In the genomic region with DNA sequence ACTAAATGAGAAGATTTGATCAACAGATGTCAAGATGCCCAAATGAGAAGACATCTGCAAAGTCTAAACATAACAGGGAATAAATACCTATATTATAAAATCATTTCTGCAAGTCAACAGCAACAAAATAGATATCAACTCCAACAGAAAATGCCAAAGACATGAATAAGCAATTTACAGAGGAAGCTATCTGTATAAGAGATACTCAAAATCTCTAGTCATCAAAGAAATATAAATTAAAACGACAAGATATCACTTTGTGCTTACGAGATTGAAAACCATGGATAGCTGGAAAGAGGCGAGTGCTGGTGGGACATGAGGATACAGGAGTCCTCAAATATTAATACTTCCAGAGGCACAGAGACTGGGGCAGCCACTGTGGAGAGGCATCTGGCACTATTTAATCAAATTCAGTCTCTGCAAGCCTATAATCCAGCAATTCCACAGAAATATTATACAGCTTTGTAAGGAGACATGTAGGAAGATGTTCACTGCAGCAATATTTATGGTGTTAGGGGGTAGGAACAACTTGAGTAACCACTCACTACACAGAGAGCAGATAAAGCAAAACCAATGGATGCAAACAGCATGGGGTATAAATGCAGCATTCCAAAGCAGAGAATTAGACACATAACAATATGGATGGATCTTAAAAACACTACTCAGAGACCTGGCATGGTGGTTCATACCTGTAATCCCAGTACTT, we compare ENCODE assay signal across 15 cellular contexts. TPM values are rescaled to one million over a fixed set of nuclear protein-coding genes. Genes with fewer than 3 reads are reported as not detected.
DNase-seq lines count a peak whose midpoint lies in the region; ATAC-seq and TF ChIP-seq lines count a peak whose summit lies in the region.
"Had no signal": no experiment of that assay in that cellular context is flagged by ENCODE, and none has a peak within 500 bp of the region (broad histone marks: within the 10 kb centered on the region; RNA-seq: fewer than 3 reads in every experiment).

No MANE protein-coding gene starts in this region.

- CTCF ChIA-PET in HEK293 (lab: Yijun Ruan, JAX), result interaction anchor here (1.1 to 6.8 kb wide), 4 partner anchors 11 to 159 kb away, joined by 3 to 43 read pairs (median 6); no protein-coding TSS in a partner anchor

- H3K9ac ChIP-seq in subcutaneous abdominal adipose tissue (ENCODE audit: low read length in 5 of 5), result no peak overlapping the region

- TF ChIP-seq EP300 in gastroesophageal sphincter (IDR thresholded peaks at IDR 0.05), result no peak

- H3K4me3 ChIP-seq in HEK293 (ENCODE audit: low read depth, low read length), result no peak overlapping the region
- peak overlapping the region; percentile 31 for H3K4me3 ChIP-seq in astrocyte of the spinal cord (ENCODE audit: low read depth, low read length)
- no peak overlapping the region for H3K4me3 ChIP-seq in gastroesophageal sphincter
- no peak overlapping the region for H3K4me3 ChIP-seq in subcutaneous abdominal adipose tissue (ENCODE audit: low read depth in 1 of 5, low read length in 5 of 5)

- TF ChIP-seq POLR2A in gastroesophageal sphincter (IDR thresholded peaks at IDR 0.05), result no peak

- H3K9me3 ChIP-seq in HEK293 (ENCODE audit: control insufficient read depth, insufficient read depth, low read depth, low read length) (no peaks in the 10 kb centered on the region), gastroesophageal sphincter (no peaks in the 10 kb centered on the region), subcutaneous abdominal adipose tissue (ENCODE audit: control insufficient read depth in 5 of 5, low read length in 5 of 5) (no peaks in the 10 kb centered on the region)

- POLR2A ChIA-PET in HEK293 (lab: Yijun Ruan, JAX), result interaction anchor here (0.8 kb wide), 1 partner anchor 14 kb away, joined by 4 read pairs; no protein-coding TSS in a partner anchor

- in situ Hi-C loops in astrocyte of the spinal cord (cut with HindIII; ENCODE audit: low sequenced_read_pairs), result no loop called here

- ATAC-seq in gastroesophageal sphincter (no peak), HG02759 (IDR thresholded peaks at IDR 0.05; ENCODE audit: unreplicated experiment) (no peak), HG03469 (IDR thresholded peaks at IDR 0.05; ENCODE audit: unreplicated experiment) (no peak), left ventricle myocardium superior (no peak)
- ATAC-seq: activated CD8-positive, alpha-beta memory T cell treated with anti-CD3 and anti-CD28 coated beads, Interleukin-2, amount 10 ng/mL, durations not matched to agents 7 days and 5 days; activated naive CD4-positive, alpha-beta T cell treated with anti-CD3 and anti-CD28 coated beads, Interleukin-2, amount 50 U/mL, for 72 hours; natural killer cell treated with Interleukin-12 subunit alpha and Interleukin-12 subunit beta and Interleukin-15 and Interleukin-18, amount 100 ng/mL, for 72 hours had no signal

- H3K27me3 ChIP-seq in gastroesophageal sphincter, result no peaks in the 10 kb centered on the region
- no peaks in the 10 kb centered on the region for H3K27me3 ChIP-seq in subcutaneous abdominal adipose tissue (ENCODE audit: control insufficient read depth in 5 of 5, insufficient read depth in 4 of 5, low read length in 5 of 5)

- H3K36me3 ChIP-seq in HEK293 (ENCODE audit: control insufficient read depth in 2 of 2, insufficient read depth in 1 of 2, low read length in 2 of 2) (no peaks in the 10 kb centered on the region), gastroesophageal sphincter (no peaks in the 10 kb centered on the region), subcutaneous abdominal adipose tissue (ENCODE audit: control insufficient read depth in 5 of 5, insufficient read depth in 5 of 5, low read length in 5 of 5) (peaks cover 0 to 4% (median 2%) of the 10 kb centered on the region in 5 donors)

- peaks cover 20% of the 10 kb centered on the region for H3K4me1 ChIP-seq in HEK293 (ENCODE audit: control insufficient read depth, insufficient read depth, low read length)
- H3K4me1 ChIP-seq in gastroesophageal sphincter, result peaks cover under 1 to 87% (median 43%) of the 10 kb centered on the region in 3 donors
- H3K4me1 ChIP-seq in subcutaneous abdominal adipose tissue (ENCODE audit: control insufficient read depth in 5 of 5, insufficient read depth in 5 of 5, low read length in 5 of 5), result peaks cover 4 to 46% (median 44%) of the 10 kb centered on the region in 5 donors

- intact Hi-C loops in left ventricle myocardium superior (cut with micrococcal nuclease), result no loop called here

- H3K27ac ChIP-seq in HEK293 (ENCODE audit: extremely low read depth, low read depth, low read length), result no peak overlapping the region
- H3K27ac ChIP-seq in gastroesophageal sphincter, result peak overlapping the region in 3 of 4 donors; percentile 53 to 91 (median 88)
- peak overlapping the region; percentile 85 for H3K27ac ChIP-seq in subcutaneous abdominal adipose tissue (ENCODE audit: low read depth, low read length)

- no peak for DNase-seq in astrocyte of the spinal cord (ENCODE audit: low read depth, low spot score)
- DNase-seq in left ventricle myocardium superior, result no peak
- no peak for DNase-seq in NCI-H2196 treated with DMSO at 0.1 percent for 48 hours (lab: John Stamatoyannopoulos, UW; ENCODE audit: unreplicated experiment)
- DNase-seq: activated CD8-positive, alpha-beta memory T cell treated with anti-CD3 and anti-CD28 coated beads, Interleukin-2, amount 10 ng/mL, durations not matched to agents 7 days and 5 days; foreskin fibroblast; KG1; kidney glomerular epithelial cell; NCI-H748 treated with DMSO at 0.1 percent for 48 hours had no signal

- no peak for TF ChIP-seq CTCF in HEK293 (tag by site-specific recombination; IDR thresholded peaks at IDR 0.05)
- TF ChIP-seq CTCF in astrocyte of the spinal cord (IDR thresholded peaks at IDR 0.05; ENCODE audit: low read depth, low read length), result no peak
- TF ChIP-seq CTCF in gastroesophageal sphincter (IDR thresholded peaks at IDR 0.05), result no peak

- 69 to 71% methylated on average over 3 of the region's 3 CpGs for WGBS in gastroesophageal sphincter (ENCODE audit: low coverage in 1 of 2), 2 donors

TF ChIP-seq in HEK293, 187 proteins besides CTCF, POLR2A, EP300 and RAD21:
- TF ChIP-seq ZNF600 (tag by site-specific recombination; IDR thresholded peaks at IDR 0.05), result 0 out of 2 replicates have a peak, but pooled peaks have one; percentile 49
- TF ChIP-seq ZNF138 (tag by site-specific recombination; IDR thresholded peaks at IDR 0.05; ENCODE audit: borderline replicate concordance), result no peak

RNA-seq across cellular contexts. Expression of gene DNMBP, which starts 4.8 kb away (rescaled TPM):
- total RNA-seq in gastroesophageal sphincter, result 10 to 100 TPM; 17.9 to 37.6 (median 20.6) TPM
- 5.5 TPM for total RNA-seq in left ventricle myocardium superior
